Comparison of ENCODE assay signal across 1 cellular context in genomic region chr11:73971175-73971719, GRCh38.
TF ChIP-seq lines count a peak whose summit lies in the region.

No MANE protein-coding gene starts in this region.

TF ChIP-seq in GM23338, 12 proteins besides CTCF, POLR2A, EP300 and RAD21 (continued from another document):
- TF ChIP-seq, protein P1, sequence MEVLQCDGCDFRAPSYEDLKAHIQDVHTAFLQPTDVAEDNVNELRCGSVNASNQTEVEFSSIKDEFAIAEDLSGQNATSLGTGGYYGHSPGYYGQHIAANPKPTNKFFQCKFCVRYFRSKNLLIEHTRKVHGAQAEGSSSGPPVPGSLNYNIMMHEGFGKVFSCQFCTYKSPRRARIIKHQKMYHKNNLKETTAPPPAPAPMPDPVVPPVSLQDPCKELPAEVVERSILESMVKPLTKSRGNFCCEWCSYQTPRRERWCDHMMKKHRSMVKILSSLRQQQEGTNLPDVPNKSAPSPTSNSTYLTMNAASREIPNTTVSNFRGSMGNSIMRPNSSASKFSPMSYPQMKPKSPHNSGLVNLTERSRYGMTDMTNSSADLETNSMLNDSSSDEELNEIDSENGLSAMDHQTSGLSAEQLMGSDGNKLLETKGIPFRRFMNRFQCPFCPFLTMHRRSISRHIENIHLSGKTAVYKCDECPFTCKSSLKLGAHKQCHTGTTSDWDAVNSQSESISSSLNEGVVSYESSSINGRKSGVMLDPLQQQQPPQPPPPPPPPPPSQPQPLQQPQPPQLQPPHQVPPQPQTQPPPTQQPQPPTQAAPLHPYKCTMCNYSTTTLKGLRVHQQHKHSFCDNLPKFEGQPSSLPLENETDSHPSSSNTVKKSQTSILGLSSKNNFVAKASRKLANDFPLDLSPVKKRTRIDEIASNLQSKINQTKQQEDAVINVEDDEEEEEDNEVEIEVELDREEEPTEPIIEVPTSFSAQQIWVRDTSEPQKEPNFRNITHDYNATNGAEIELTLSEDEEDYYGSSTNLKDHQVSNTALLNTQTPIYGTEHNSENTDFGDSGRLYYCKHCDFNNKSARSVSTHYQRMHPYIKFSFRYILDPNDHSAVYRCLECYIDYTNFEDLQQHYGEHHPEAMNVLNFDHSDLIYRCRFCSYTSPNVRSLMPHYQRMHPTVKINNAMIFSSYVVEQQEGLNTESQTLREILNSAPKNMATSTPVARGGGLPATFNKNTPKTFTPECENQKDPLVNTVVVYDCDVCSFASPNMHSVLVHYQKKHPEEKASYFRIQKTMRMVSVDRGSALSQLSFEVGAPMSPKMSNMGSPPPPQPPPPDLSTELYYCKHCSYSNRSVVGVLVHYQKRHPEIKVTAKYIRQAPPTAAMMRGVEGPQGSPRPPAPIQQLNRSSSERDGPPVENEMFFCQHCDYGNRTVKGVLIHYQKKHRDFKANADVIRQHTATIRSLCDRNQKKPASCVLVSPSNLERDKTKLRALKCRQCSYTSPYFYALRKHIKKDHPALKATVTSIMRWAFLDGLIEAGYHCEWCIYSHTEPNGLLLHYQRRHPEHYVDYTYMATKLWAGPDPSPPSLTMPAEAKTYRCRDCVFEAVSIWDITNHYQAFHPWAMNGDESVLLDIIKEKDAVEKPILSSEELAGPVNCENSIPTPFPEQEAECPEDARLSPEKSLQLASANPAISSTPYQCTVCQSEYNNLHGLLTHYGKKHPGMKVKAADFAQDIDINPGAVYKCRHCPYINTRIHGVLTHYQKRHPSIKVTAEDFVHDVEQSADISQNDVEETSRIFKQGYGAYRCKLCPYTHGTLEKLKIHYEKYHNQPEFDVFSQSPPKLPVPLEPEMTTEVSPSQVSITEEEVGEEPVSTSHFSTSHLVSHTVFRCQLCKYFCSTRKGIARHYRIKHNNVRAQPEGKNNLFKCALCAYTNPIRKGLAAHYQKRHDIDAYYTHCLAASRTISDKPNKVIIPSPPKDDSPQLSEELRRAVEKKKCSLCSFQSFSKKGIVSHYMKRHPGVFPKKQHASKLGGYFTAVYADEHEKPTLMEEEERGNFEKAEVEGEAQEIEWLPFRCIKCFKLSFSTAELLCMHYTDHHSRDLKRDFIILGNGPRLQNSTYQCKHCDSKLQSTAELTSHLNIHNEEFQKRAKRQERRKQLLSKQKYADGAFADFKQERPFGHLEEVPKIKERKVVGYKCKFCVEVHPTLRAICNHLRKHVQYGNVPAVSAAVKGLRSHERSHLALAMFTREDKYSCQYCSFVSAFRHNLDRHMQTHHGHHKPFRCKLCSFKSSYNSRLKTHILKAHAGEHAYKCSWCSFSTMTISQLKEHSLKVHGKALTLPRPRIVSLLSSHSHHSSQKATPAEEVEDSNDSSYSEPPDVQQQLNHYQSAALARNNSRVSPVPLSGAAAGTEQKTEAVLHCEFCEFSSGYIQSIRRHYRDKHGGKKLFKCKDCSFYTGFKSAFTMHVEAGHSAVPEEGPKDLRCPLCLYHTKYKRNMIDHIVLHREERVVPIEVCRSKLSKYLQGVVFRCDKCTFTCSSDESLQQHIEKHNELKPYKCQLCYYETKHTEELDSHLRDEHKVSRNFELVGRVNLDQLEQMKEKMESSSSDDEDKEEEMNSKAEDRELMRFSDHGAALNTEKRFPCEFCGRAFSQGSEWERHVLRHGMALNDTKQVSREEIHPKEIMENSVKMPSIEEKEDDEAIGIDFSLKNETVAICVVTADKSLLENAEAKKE (CRISPR knock-in tag; IDR thresholded peaks at IDR 0.05): no peak
- TF ChIP-seq REST (IDR thresholded peaks at IDR 0.05; ENCODE audit: unreplicated experiment) (no peak), POLR2AphosphoS5 (IDR thresholded peaks at IDR 0.05; ENCODE audit: low read depth) (no peak; the same call in 1 of the 2 replicates), JUNB (IDR thresholded peaks at IDR 0.05; ENCODE audit: unreplicated experiment) (no peak)
TF ChIP-seq in GM23338: peak in this region for 0.
